ENCODE assay signal across 23 cellular contexts in genomic region chr18:59381949-59382348, GRCh38.
"Had no signal": no experiment of that assay in that cellular context is flagged by ENCODE, and none has a peak within 500 bp of the region (broad histone marks: within the 10 kb centered on the region; RNA-seq: fewer than 3 reads in every experiment).

No MANE protein-coding gene starts in this region.

- H3K36me3 Mint-ChIP-seq: IgD-negative memory B cell, T-cell had no signal

- ATAC-seq: Panc1, PC-3, T-cell had no signal

- H3K4me1 Mint-ChIP-seq: T-cell had no signal

- H3K4me2 ChIP-seq: SK-N-SH had no signal

- FAIRE-seq: HTR-8/SVneo had no signal

- H3K9me3 Mint-ChIP-seq: IgD-negative memory B cell, T-cell had no signal

- H3K9ac ChIP-seq: SK-N-SH had no signal

- H3K4me3 Mint-ChIP-seq: IgD-negative memory B cell, T-cell had no signal

- DNase-seq: KBM-7, MV-4-11, NCI-H1048, NCI-H1105, NCI-H1417, NCI-H1436 treated with DMSO at 0.1 percent for 48 hours, NCI-H1694, NCI-H187 treated with DMSO at 0.1 percent for 48 hours, NCI-H2029 treated with DMSO at 0.1 percent for 48 hours, NCI-H2171 treated with DMSO at 0.1 percent for 48 hours, NCI-H510A, NCI-H524 treated with DMSO at 0.1 percent for 48 hours, NCI-H774, PC-3, SHP77, SK-N-SH, SW 1271, T-cell had no signal

- H3K27ac Mint-ChIP-seq: IgD-negative memory B cell, T-cell had no signal

- H3K9me3 ChIP-seq: SK-N-SH had no signal

- H3K27ac ChIP-seq: HL-60, RWPE1 had no signal
